Comparison of ENCODE assay signal across 1 cellular context in genomic region chr3:127690823-127691452, GRCh38.
TF ChIP-seq lines count a peak whose summit lies in the region.

No MANE protein-coding gene starts in this region.

TF ChIP-seq in HCT116, 20 proteins besides CTCF, POLR2A, EP300 and RAD21 (continued from another document):
- TF ChIP-seq, protein P1, sequence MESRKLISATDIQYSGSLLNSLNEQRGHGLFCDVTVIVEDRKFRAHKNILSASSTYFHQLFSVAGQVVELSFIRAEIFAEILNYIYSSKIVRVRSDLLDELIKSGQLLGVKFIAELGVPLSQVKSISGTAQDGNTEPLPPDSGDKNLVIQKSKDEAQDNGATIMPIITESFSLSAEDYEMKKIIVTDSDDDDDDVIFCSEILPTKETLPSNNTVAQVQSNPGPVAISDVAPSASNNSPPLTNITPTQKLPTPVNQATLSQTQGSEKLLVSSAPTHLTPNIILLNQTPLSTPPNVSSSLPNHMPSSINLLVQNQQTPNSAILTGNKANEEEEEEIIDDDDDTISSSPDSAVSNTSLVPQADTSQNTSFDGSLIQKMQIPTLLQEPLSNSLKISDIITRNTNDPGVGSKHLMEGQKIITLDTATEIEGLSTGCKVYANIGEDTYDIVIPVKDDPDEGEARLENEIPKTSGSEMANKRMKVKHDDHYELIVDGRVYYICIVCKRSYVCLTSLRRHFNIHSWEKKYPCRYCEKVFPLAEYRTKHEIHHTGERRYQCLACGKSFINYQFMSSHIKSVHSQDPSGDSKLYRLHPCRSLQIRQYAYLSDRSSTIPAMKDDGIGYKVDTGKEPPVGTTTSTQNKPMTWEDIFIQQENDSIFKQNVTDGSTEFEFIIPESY (IDR thresholded peaks at IDR 0.05; ENCODE audit: extremely low read depth, insufficient replicate concordance, low read length), result no peak
- TF ChIP-seq JUND (IDR thresholded peaks at IDR 0.05) (no peak), ELF1 (IDR thresholded peaks at IDR 0.05; ENCODE audit: borderline replicate concordance, low read depth) (no peak), TCF7L2 (IDR thresholded peaks at IDR 0.05; ENCODE audit: borderline replicate concordance, extremely low read depth, insufficient read depth, insufficient read length) (no peak)
TF ChIP-seq in HCT116: peak in this region for 1.
